Comparison of ENCODE assay signal across 2 cellular contexts in the genomic region with DNA sequence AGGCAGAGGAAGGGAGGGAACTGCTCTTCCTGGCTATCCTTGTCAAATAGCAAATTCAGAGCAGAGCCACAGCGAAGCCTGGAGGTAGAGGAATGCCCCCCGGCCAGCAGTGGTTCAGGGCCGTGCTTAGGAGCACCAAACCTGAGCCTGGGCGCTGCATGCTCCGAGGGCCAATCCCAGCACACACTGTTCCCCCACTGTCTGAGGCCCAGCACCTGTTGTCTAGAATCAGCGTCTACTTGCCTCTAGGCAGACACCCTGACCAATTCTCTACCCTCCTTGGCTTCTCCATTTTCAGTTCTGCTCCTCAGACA.
TF ChIP-seq lines count a peak whose summit lies in the region.

No MANE protein-coding gene starts in this region.

TF ChIP-seq in GM23338, 12 proteins besides CTCF, POLR2A, EP300 and RAD21 (continues in another document):
- TF ChIP-seq EZH2phosphoT487 (IDR thresholded peaks at IDR 0.05; ENCODE audit: unreplicated experiment) (no peak), EZH2 (IDR thresholded peaks at IDR 0.05; ENCODE audit: low read depth, unreplicated experiment) (no peak), POLR2AphosphoS5 (IDR thresholded peaks at IDR 0.05; ENCODE audit: low read depth) (no peak), CREB1 (CRISPR knock-in tag; IDR thresholded peaks at IDR 0.05; ENCODE audit: low read depth) (no peak), ZNF114 (CRISPR knock-in tag; IDR thresholded peaks at IDR 0.05) (no peak), JUNB (IDR thresholded peaks at IDR 0.05; ENCODE audit: unreplicated experiment) (no peak), STAT1 (IDR thresholded peaks at IDR 0.05; ENCODE audit: unreplicated experiment) (no peak), ZNF331 (CRISPR knock-in tag; IDR thresholded peaks at IDR 0.05; ENCODE audit: low read depth) (no peak)
- TF ChIP-seq, protein P1, sequence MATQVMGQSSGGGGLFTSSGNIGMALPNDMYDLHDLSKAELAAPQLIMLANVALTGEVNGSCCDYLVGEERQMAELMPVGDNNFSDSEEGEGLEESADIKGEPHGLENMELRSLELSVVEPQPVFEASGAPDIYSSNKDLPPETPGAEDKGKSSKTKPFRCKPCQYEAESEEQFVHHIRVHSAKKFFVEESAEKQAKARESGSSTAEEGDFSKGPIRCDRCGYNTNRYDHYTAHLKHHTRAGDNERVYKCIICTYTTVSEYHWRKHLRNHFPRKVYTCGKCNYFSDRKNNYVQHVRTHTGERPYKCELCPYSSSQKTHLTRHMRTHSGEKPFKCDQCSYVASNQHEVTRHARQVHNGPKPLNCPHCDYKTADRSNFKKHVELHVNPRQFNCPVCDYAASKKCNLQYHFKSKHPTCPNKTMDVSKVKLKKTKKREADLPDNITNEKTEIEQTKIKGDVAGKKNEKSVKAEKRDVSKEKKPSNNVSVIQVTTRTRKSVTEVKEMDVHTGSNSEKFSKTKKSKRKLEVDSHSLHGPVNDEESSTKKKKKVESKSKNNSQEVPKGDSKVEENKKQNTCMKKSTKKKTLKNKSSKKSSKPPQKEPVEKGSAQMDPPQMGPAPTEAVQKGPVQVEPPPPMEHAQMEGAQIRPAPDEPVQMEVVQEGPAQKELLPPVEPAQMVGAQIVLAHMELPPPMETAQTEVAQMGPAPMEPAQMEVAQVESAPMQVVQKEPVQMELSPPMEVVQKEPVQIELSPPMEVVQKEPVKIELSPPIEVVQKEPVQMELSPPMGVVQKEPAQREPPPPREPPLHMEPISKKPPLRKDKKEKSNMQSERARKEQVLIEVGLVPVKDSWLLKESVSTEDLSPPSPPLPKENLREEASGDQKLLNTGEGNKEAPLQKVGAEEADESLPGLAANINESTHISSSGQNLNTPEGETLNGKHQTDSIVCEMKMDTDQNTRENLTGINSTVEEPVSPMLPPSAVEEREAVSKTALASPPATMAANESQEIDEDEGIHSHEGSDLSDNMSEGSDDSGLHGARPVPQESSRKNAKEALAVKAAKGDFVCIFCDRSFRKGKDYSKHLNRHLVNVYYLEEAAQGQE (IDR thresholded peaks at IDR 0.05; ENCODE audit: unreplicated experiment): no peak
- TF ChIP-seq, protein P2, sequence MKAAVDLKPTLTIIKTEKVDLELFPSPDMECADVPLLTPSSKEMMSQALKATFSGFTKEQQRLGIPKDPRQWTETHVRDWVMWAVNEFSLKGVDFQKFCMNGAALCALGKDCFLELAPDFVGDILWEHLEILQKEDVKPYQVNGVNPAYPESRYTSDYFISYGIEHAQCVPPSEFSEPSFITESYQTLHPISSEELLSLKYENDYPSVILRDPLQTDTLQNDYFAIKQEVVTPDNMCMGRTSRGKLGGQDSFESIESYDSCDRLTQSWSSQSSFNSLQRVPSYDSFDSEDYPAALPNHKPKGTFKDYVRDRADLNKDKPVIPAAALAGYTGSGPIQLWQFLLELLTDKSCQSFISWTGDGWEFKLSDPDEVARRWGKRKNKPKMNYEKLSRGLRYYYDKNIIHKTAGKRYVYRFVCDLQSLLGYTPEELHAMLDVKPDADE (IDR thresholded peaks at IDR 0.05): no peak
- TF ChIP-seq, protein P3, sequence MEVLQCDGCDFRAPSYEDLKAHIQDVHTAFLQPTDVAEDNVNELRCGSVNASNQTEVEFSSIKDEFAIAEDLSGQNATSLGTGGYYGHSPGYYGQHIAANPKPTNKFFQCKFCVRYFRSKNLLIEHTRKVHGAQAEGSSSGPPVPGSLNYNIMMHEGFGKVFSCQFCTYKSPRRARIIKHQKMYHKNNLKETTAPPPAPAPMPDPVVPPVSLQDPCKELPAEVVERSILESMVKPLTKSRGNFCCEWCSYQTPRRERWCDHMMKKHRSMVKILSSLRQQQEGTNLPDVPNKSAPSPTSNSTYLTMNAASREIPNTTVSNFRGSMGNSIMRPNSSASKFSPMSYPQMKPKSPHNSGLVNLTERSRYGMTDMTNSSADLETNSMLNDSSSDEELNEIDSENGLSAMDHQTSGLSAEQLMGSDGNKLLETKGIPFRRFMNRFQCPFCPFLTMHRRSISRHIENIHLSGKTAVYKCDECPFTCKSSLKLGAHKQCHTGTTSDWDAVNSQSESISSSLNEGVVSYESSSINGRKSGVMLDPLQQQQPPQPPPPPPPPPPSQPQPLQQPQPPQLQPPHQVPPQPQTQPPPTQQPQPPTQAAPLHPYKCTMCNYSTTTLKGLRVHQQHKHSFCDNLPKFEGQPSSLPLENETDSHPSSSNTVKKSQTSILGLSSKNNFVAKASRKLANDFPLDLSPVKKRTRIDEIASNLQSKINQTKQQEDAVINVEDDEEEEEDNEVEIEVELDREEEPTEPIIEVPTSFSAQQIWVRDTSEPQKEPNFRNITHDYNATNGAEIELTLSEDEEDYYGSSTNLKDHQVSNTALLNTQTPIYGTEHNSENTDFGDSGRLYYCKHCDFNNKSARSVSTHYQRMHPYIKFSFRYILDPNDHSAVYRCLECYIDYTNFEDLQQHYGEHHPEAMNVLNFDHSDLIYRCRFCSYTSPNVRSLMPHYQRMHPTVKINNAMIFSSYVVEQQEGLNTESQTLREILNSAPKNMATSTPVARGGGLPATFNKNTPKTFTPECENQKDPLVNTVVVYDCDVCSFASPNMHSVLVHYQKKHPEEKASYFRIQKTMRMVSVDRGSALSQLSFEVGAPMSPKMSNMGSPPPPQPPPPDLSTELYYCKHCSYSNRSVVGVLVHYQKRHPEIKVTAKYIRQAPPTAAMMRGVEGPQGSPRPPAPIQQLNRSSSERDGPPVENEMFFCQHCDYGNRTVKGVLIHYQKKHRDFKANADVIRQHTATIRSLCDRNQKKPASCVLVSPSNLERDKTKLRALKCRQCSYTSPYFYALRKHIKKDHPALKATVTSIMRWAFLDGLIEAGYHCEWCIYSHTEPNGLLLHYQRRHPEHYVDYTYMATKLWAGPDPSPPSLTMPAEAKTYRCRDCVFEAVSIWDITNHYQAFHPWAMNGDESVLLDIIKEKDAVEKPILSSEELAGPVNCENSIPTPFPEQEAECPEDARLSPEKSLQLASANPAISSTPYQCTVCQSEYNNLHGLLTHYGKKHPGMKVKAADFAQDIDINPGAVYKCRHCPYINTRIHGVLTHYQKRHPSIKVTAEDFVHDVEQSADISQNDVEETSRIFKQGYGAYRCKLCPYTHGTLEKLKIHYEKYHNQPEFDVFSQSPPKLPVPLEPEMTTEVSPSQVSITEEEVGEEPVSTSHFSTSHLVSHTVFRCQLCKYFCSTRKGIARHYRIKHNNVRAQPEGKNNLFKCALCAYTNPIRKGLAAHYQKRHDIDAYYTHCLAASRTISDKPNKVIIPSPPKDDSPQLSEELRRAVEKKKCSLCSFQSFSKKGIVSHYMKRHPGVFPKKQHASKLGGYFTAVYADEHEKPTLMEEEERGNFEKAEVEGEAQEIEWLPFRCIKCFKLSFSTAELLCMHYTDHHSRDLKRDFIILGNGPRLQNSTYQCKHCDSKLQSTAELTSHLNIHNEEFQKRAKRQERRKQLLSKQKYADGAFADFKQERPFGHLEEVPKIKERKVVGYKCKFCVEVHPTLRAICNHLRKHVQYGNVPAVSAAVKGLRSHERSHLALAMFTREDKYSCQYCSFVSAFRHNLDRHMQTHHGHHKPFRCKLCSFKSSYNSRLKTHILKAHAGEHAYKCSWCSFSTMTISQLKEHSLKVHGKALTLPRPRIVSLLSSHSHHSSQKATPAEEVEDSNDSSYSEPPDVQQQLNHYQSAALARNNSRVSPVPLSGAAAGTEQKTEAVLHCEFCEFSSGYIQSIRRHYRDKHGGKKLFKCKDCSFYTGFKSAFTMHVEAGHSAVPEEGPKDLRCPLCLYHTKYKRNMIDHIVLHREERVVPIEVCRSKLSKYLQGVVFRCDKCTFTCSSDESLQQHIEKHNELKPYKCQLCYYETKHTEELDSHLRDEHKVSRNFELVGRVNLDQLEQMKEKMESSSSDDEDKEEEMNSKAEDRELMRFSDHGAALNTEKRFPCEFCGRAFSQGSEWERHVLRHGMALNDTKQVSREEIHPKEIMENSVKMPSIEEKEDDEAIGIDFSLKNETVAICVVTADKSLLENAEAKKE (CRISPR knock-in tag; IDR thresholded peaks at IDR 0.05): no peak

TF ChIP-seq in K562, 482 proteins besides CTCF, POLR2A, EP300 and RAD21:
- TF ChIP-seq, protein P2 (conservative IDR thresholded peaks at IDR 0.05; ENCODE audit: control insufficient read depth, low read depth, low read length): no peak
- TF ChIP-seq ELK1 (CRISPR knock-in tag; IDR thresholded peaks at IDR 0.05) (no peak), ZC3H11A (IDR thresholded peaks at IDR 0.05; ENCODE audit: low read depth, low read length) (no peak), E4F1 (CRISPR knock-in tag; IDR thresholded peaks at IDR 0.05; ENCODE audit: borderline replicate concordance) (no peak), CBX2 (IDR thresholded peaks at IDR 0.05; ENCODE audit: insufficient read depth, low read length, poor library complexity, severe bottlenecking) (no peak), SMARCC2 (IDR thresholded peaks at IDR 0.05; ENCODE audit: low read depth) (no peak), HMGN3 (IDR thresholded peaks at IDR 0.05; ENCODE audit: borderline replicate concordance, extremely low read depth, insufficient read length, low read depth, low read length) (no peak), ZNF324 (CRISPR knock-in tag; IDR thresholded peaks at IDR 0.05) (no peak), CTBP1 (IDR thresholded peaks at IDR 0.05; ENCODE audit: borderline replicate concordance) (no peak), CHD2 (IDR thresholded peaks at IDR 0.05; ENCODE audit: low read depth, low read length) (no peak), ILF3 (IDR thresholded peaks at IDR 0.05; ENCODE audit: borderline replicate concordance) (no peak), TSHZ1 (CRISPR knock-in tag; IDR thresholded peaks at IDR 0.05) (no peak), HEY1 (CRISPR knock-in tag; IDR thresholded peaks at IDR 0.05; ENCODE audit: borderline replicate concordance) (no peak), OTX1 (CRISPR knock-in tag; IDR thresholded peaks at IDR 0.05) (no peak)
- TF ChIP-seq, protein P4, sequence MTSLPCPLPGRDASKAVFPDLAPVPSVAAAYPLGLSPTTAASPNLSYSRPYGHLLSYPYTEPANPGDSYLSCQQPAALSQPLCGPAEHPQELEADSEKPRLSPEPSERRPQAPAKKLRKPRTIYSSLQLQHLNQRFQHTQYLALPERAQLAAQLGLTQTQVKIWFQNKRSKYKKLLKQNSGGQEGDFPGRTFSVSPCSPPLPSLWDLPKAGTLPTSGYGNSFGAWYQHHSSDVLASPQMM (CRISPR knock-in tag; IDR thresholded peaks at IDR 0.05): no peak
